In the genomic region with DNA sequence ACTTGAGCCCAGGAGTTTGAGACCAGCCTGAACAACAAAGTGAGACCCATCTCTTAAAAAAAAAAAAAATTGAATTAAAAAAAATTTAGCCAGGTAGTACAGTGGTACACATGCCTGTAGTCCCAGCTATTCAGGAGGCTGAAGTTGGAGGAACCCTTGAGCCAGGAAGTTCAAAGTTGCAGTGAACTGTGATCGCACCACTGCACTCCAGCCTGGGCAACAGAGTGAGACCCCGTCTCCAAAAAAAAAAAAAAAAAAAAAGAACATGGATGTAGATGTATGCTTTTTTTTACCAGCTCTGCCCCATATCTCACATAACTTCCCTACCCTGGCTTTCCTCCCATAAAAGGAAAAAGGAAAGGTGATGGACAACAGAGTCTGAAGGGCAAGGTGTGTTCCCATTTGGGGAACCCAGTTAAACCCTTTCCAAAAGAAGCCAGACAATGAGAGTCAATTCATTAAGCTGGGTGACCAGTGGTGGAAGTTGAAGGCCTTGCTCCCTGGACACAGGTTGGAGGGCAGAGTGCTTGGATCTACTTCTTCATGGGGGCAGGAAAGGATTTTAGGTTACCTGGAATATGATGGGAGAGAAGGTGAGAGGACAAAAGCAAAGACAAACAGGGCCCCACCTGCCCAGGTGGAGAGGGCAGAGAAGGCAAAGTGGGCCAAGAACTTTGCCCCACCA, we compare ENCODE assay signal across 25 cellular contexts. TPM values are rescaled to one million over a fixed set of nuclear protein-coding genes. Genes with fewer than 3 reads are reported as not detected.
DNase-seq lines count a peak whose midpoint lies in the region; ATAC-seq, FAIRE-seq and TF ChIP-seq lines count a peak whose summit lies in the region.
"Had no signal": no experiment of that assay in that cellular context is flagged by ENCODE, and none has a peak within 500 bp of the region (broad histone marks: within the 10 kb centered on the region; RNA-seq: fewer than 3 reads in every experiment).

No MANE protein-coding gene starts in this region.

- no peak overlapping the region for H3K4me3 ChIP-seq in CD4-positive, alpha-beta memory T cell (ENCODE audit: low read length in 2 of 2)
- no peak overlapping the region for H3K4me3 ChIP-seq in osteoblast (ENCODE audit: insufficient read depth, low read length)
- H3K4me3 ChIP-seq in psoas muscle = no peak overlapping the region
- H3K4me3 ChIP-seq: esophagus squamous epithelium, left ventricle myocardium inferior, MG63, tibial nerve had no signal

- FAIRE-seq in GM12892 (lab: Jason Lieb, UNC) = no peak
- FAIRE-seq: GM12891 had no signal

- DNase-seq in activated CD4-positive, alpha-beta T cell treated with anti-CD3 and anti-CD28 coated beads, Interleukin-2, amount 10 ng/mL, durations not matched to agents 24 days and 14 days = no peak
- no peak for DNase-seq in activated CD4-positive, alpha-beta T cell treated with anti-CD3 and anti-CD28 coated beads for 1 hour
- no peak for DNase-seq in CD4-positive, alpha-beta memory T cell
- DNase-seq in activated T-helper 2 cell treated with anti-CD3 and anti-CD28 coated beads, Interferon-gamma antibody, Interleukin-2, Interleukin-4, amounts not matched to agents 10 μg/mL and 5 μg/mL and 100 μg/mL, durations not matched to agents 14 hours and 24 hours and 36 hours (ENCODE audit: low spot score) = no peak
- DNase-seq in osteoblast (ENCODE audit: insufficient read length, low spot score, missing footprints) (peak; percentile 82), psoas muscle (no peak), GM12892 (ENCODE audit: insufficient read length) (no peak)
- DNase-seq: activated CD4-positive, alpha-beta memory T cell treated with anti-CD3 and anti-CD28 coated beads for 36 hours; DMS153; effector CD4-positive, alpha-beta T cell; esophagus squamous epithelium; H9; left ventricle myocardium inferior; MG63; NCI-H1436 treated with DMSO at 0.1 percent for 48 hours; NCI-H2171 treated with DMSO at 0.1 percent for 48 hours; NCI-H69; right cardiac atrium; SHP77; stimulated activated naive CD4-positive, alpha-beta T cell; T-cell had no signal

- H3K27me3 ChIP-seq in CD4-positive, alpha-beta memory T cell (ENCODE audit: insufficient read depth, low read length) = no peaks in the 10 kb centered on the region
- H3K27me3 ChIP-seq in osteoblast (ENCODE audit: insufficient read depth, low read length) = peaks cover 11% of the 10 kb centered on the region
- peaks cover 0 to 19% (median 10%) of the 10 kb centered on the region in 3 donors for H3K27me3 ChIP-seq in psoas muscle (ENCODE audit: insufficient read depth in 3 of 3, low read length in 2 of 3)
- H3K27me3 ChIP-seq: MG63 had no signal

- no peak overlapping the region for H3K27ac Mint-ChIP-seq in activated CD4-positive, alpha-beta T cell treated with anti-CD3 and anti-CD28 coated beads, Interleukin-2, amount 10 ng/mL, durations not matched to agents 24 days and 14 days
- peak overlapping the region in 3 of 7 donors; percentile 13 to 74 (median 70) for H3K27ac Mint-ChIP-seq in CD4-positive, alpha-beta memory T cell
- no peak overlapping the region for H3K27ac Mint-ChIP-seq in activated T-helper 2 cell treated with anti-CD3 and anti-CD28 coated beads, Interferon-gamma antibody, Interleukin-2, Interleukin-4, amounts not matched to agents 10 μg/mL and 5 μg/mL and 100 μg/mL, durations not matched to agents 14 hours and 24 hours and 36 hours
- H3K27ac Mint-ChIP-seq: activated CD4-positive, alpha-beta memory T cell treated with anti-CD3 and anti-CD28 coated beads for 36 hours; H9; T-cell had no signal

- H3K79me2 ChIP-seq in osteoblast (ENCODE audit: insufficient read depth, low read length) = peaks cover 22% of the 10 kb centered on the region

- 86 to 100% (median 94%) methylated on average over 1 to 2 of the region's 2 CpGs for WGBS in psoas muscle, 3 donors

- no peak overlapping the region for H3K27ac ChIP-seq in CD4-positive, alpha-beta memory T cell (ENCODE audit: low read depth, low read length)
- H3K27ac ChIP-seq in osteoblast (ENCODE audit: low read depth, low read length) (no peak overlapping the region), psoas muscle (no peak overlapping the region)
- H3K27ac ChIP-seq: esophagus squamous epithelium, HL-60, left ventricle myocardium inferior, tibial nerve had no signal

- H3K27me3 Mint-ChIP-seq in activated CD4-positive, alpha-beta T cell treated with anti-CD3 and anti-CD28 coated beads, Interleukin-2, amount 10 ng/mL, durations not matched to agents 24 days and 14 days = peaks cover 10% of the 10 kb centered on the region
- H3K27me3 Mint-ChIP-seq in CD4-positive, alpha-beta memory T cell = no peaks in the 10 kb centered on the region
- H3K27me3 Mint-ChIP-seq in activated T-helper 2 cell treated with anti-CD3 and anti-CD28 coated beads, Interferon-gamma antibody, Interleukin-2, Interleukin-4, amounts not matched to agents 10 μg/mL and 5 μg/mL and 100 μg/mL, durations not matched to agents 14 hours and 24 hours and 36 hours (ENCODE audit: low read depth) = no peaks in the 10 kb centered on the region
- H3K27me3 Mint-ChIP-seq: activated CD4-positive, alpha-beta memory T cell treated with anti-CD3 and anti-CD28 coated beads for 36 hours; T-cell had no signal

- H3K36me3 Mint-ChIP-seq in activated CD4-positive, alpha-beta T cell treated with anti-CD3 and anti-CD28 coated beads, Interleukin-2, amount 10 ng/mL, durations not matched to agents 24 days and 14 days (ENCODE audit: low read depth) = peaks cover 28% of the 10 kb centered on the region
- peaks cover 15 to 31% of the 10 kb centered on the region in 2 donors for H3K36me3 Mint-ChIP-seq in CD4-positive, alpha-beta memory T cell
- H3K36me3 Mint-ChIP-seq in activated T-helper 2 cell treated with anti-CD3 and anti-CD28 coated beads, Interferon-gamma antibody, Interleukin-2, Interleukin-4, amounts not matched to agents 10 μg/mL and 5 μg/mL and 100 μg/mL, durations not matched to agents 14 hours and 24 hours and 36 hours (ENCODE audit: low read depth) = peaks cover 29% of the 10 kb centered on the region

- POLR2A ChIA-PET in CD4-positive, alpha-beta memory T cell (lab: Charles Lee; ENCODE audit: partially characterized antibody) = interaction anchor here (1.0 to 1.1 kb wide), 2 partner anchors 34 to 119 kb away, joined by 3 to 4 read pairs; partner anchors contain the start of genes ADAM15 and SLC50A1

- H3K9me3 ChIP-seq in CD4-positive, alpha-beta memory T cell (ENCODE audit: control insufficient read depth in 1 of 2, low read length in 2 of 2) = no peaks in the 10 kb centered on the region
- H3K9me3 ChIP-seq in osteoblast (ENCODE audit: low read depth, low read length) (no peaks in the 10 kb centered on the region), psoas muscle (no peaks in the 10 kb centered on the region)
- H3K9me3 ChIP-seq: esophagus squamous epithelium, left ventricle myocardium inferior, MG63, tibial nerve had no signal

- peaks cover 40% of the 10 kb centered on the region for H3K4me1 ChIP-seq in CD4-positive, alpha-beta memory T cell (ENCODE audit: insufficient read depth, low read length)
- H3K4me1 ChIP-seq in osteoblast (ENCODE audit: insufficient read depth, low read length) (peaks cover 21% of the 10 kb centered on the region), psoas muscle (peaks cover 16% of the 10 kb centered on the region)

- no peaks in the 10 kb centered on the region for H3K9me3 Mint-ChIP-seq in activated CD4-positive, alpha-beta T cell treated with anti-CD3 and anti-CD28 coated beads, Interleukin-2, amount 10 ng/mL, durations not matched to agents 24 days and 14 days
- H3K9me3 Mint-ChIP-seq in CD4-positive, alpha-beta memory T cell = peaks cover 0 to 2% (median 0%) of the 10 kb centered on the region in 8 donors
- no peaks in the 10 kb centered on the region for H3K9me3 Mint-ChIP-seq in activated T-helper 2 cell treated with anti-CD3 and anti-CD28 coated beads, Interferon-gamma antibody, Interleukin-2, Interleukin-4, amounts not matched to agents 10 μg/mL and 5 μg/mL and 100 μg/mL, durations not matched to agents 14 hours and 24 hours and 36 hours
- H3K9me3 Mint-ChIP-seq: activated CD4-positive, alpha-beta memory T cell treated with anti-CD3 and anti-CD28 coated beads for 36 hours; T-cell had no signal

- H3K4me1 Mint-ChIP-seq in activated CD4-positive, alpha-beta T cell treated with anti-CD3 and anti-CD28 coated beads, Interleukin-2, amount 10 ng/mL, durations not matched to agents 24 days and 14 days = peaks cover 44% of the 10 kb centered on the region
- H3K4me1 Mint-ChIP-seq in CD4-positive, alpha-beta memory T cell = peaks cover 31 to 55% (median 44%) of the 10 kb centered on the region in 4 donors
- peaks cover 35% of the 10 kb centered on the region for H3K4me1 Mint-ChIP-seq in activated T-helper 2 cell treated with anti-CD3 and anti-CD28 coated beads, Interferon-gamma antibody, Interleukin-2, Interleukin-4, amounts not matched to agents 10 μg/mL and 5 μg/mL and 100 μg/mL, durations not matched to agents 14 hours and 24 hours and 36 hours (ENCODE audit: low read depth)

- peak overlapping the region; percentile 55 for H3K4me3 Mint-ChIP-seq in activated CD4-positive, alpha-beta T cell treated with anti-CD3 and anti-CD28 coated beads, Interleukin-2, amount 10 ng/mL, durations not matched to agents 24 days and 14 days
- H3K4me3 Mint-ChIP-seq in CD4-positive, alpha-beta memory T cell = peak overlapping the region in 5 of 8 donors; percentile 9 to 54 (median 36)
- peak overlapping the region; percentile 54 for H3K4me3 Mint-ChIP-seq in activated T-helper 2 cell treated with anti-CD3 and anti-CD28 coated beads, Interferon-gamma antibody, Interleukin-2, Interleukin-4, amounts not matched to agents 10 μg/mL and 5 μg/mL and 100 μg/mL, durations not matched to agents 14 hours and 24 hours and 36 hours (ENCODE audit: low read depth)
- H3K4me3 Mint-ChIP-seq: activated CD4-positive, alpha-beta memory T cell treated with anti-CD3 and anti-CD28 coated beads for 36 hours had no signal

- H3K4me2 ChIP-seq in osteoblast (ENCODE audit: insufficient read depth, low read length) = no peak overlapping the region

- no peak overlapping the region for H2AFZ ChIP-seq in osteoblast (ENCODE audit: low read length)

- peaks cover 14% of the 10 kb centered on the region for H4K20me1 ChIP-seq in osteoblast (ENCODE audit: insufficient read depth, low read length)

- CTCF ChIA-PET in CD4-positive, alpha-beta memory T cell (lab: Charles Lee; ENCODE audit: partially characterized antibody) = interaction anchor here (1.1 to 12.5 kb wide), 4 partner anchors 23 to 85 kb away, joined by 3 to 229 read pairs (median 74); no protein-coding TSS in a partner anchor

- no peak for TF ChIP-seq CTCF in osteoblast (IDR thresholded peaks at IDR 0.05; ENCODE audit: extremely low read depth, low read depth, low read length)
- no peak for TF ChIP-seq CTCF in psoas muscle (IDR thresholded peaks at IDR 0.05)

- ATAC-seq in HG02885 (IDR thresholded peaks at IDR 0.05; ENCODE audit: poor library complexity, unreplicated experiment) = no peak
- ATAC-seq in psoas muscle = no peak
- ATAC-seq: right cardiac atrium, T-cell had no signal

- no peak for TF ChIP-seq POLR2A in GM12892 (IDR thresholded peaks at IDR 0.05; ENCODE audit: low read depth, low read length)

- peaks cover 18% of the 10 kb centered on the region for H3K36me3 ChIP-seq in CD4-positive, alpha-beta memory T cell (ENCODE audit: insufficient read depth, low read length)
- peaks cover 26% of the 10 kb centered on the region for H3K36me3 ChIP-seq in osteoblast (ENCODE audit: insufficient read depth, low read length)
- H3K36me3 ChIP-seq in psoas muscle (ENCODE audit: insufficient read depth in 1 of 2, low read depth in 1 of 2) = peaks cover 0 to 27% of the 10 kb centered on the region in 2 donors

- intact Hi-C loops in activated CD4-positive, alpha-beta T cell treated with anti-CD3 and anti-CD28 coated beads, Interleukin-2, amount 10 ng/mL, durations not matched to agents 24 days and 14 days (cut with micrococcal nuclease) = loop anchor here (5.0 kb wide), 1 partner anchor 152 kb away; the partner anchor contains the start of gene RUSC1
- intact Hi-C loops in CD4-positive, alpha-beta memory T cell (cut with micrococcal nuclease) = loop anchor here (5.0 to 10.0 kb wide), 3 partner anchors 37 to 155 kb away; partner anchors contain the start of genes MTX1, RUSC1 and THBS3
- intact Hi-C loops in activated T-helper 2 cell treated with anti-CD3 and anti-CD28 coated beads, Interferon-gamma antibody, Interleukin-2, Interleukin-4, amounts not matched to agents 10 μg/mL and 5 μg/mL and 100 μg/mL, durations not matched to agents 14 hours and 24 hours and 36 hours (cut with micrococcal nuclease) = no loop called here
- intact Hi-C loops in psoas muscle (cut with DNase I) = no loop called here

RNA-seq across cellular contexts. Expression of gene KRTCAP2, which starts 2.9 kb away (rescaled TPM):
- 244 and 245 TPM in 2 replicates for total RNA-seq in activated CD4-positive, alpha-beta T cell treated with anti-CD3 and anti-CD28 coated beads, Interleukin-2, amount 10 ng/mL, durations not matched to agents 24 days and 14 days
- total RNA-seq in CD4-positive, alpha-beta memory T cell = 100 to 1,000 TPM; 173 to 180 TPM
- 100 to 1,000 TPM; 469 to 488 TPM for polyA plus RNA-seq in CD4-positive, alpha-beta memory T cell
- total RNA-seq in activated T-helper 2 cell treated with anti-CD3 and anti-CD28 coated beads, Interferon-gamma antibody, Interleukin-2, Interleukin-4, amounts not matched to agents 10 μg/mL and 5 μg/mL and 100 μg/mL, durations not matched to agents 14 hours and 24 hours and 36 hours = 237 and 247 TPM in 2 replicates
- total RNA-seq in osteoblast (112 and 117 TPM in 2 replicates), psoas muscle (100 to 1,000 TPM; 115 to 152 (median 118) TPM)
- 100 to 1,000 TPM; 137 to 171 (median 149) TPM for polyA plus RNA-seq in psoas muscle
- polyA plus RNA-seq in GM12892 (2012; ENCODE audit: missing spikeins) = 92.9 TPM

RNA-seq across cellular contexts. Expression of gene TRIM46, which starts 3.4 kb away (rescaled TPM):
- total RNA-seq in activated CD4-positive, alpha-beta T cell treated with anti-CD3 and anti-CD28 coated beads, Interleukin-2, amount 10 ng/mL, durations not matched to agents 24 days and 14 days = 9.4 and 10.7 TPM in 2 replicates
- 1 to 10 TPM; 8.4 to 8.5 TPM for total RNA-seq in CD4-positive, alpha-beta memory T cell
- 1 to 10 TPM; 1.6 to 3.6 TPM for polyA plus RNA-seq in CD4-positive, alpha-beta memory T cell
- 10.7 and 11.5 TPM in 2 replicates for total RNA-seq in activated T-helper 2 cell treated with anti-CD3 and anti-CD28 coated beads, Interferon-gamma antibody, Interleukin-2, Interleukin-4, amounts not matched to agents 10 μg/mL and 5 μg/mL and 100 μg/mL, durations not matched to agents 14 hours and 24 hours and 36 hours
- total RNA-seq in osteoblast = 3.2 and 3.3 TPM in 2 replicates
- under 1 TPM in 2 of 4 donors, not detected in 2; 0.15 to 0.16 TPM for total RNA-seq in psoas muscle
- under 1 TPM in 2 of 3 donors, not detected in 1; 0.03 TPM for polyA plus RNA-seq in psoas muscle
- 1.1 TPM for polyA plus RNA-seq in GM12892 (2012; ENCODE audit: missing spikeins)

RNA-seq across cellular contexts. Expression of gene DPM3, which starts 29.9 kb away (rescaled TPM):
- 34.5 and 37.2 TPM in 2 replicates for total RNA-seq in activated CD4-positive, alpha-beta T cell treated with anti-CD3 and anti-CD28 coated beads, Interleukin-2, amount 10 ng/mL, durations not matched to agents 24 days and 14 days
- 10 to 100 TPM; 51.6 to 53.6 TPM for total RNA-seq in CD4-positive, alpha-beta memory T cell
- 100 to 1,000 TPM; 101 to 119 TPM for polyA plus RNA-seq in CD4-positive, alpha-beta memory T cell
- 49.0 and 51.0 TPM in 2 replicates for total RNA-seq in activated T-helper 2 cell treated with anti-CD3 and anti-CD28 coated beads, Interferon-gamma antibody, Interleukin-2, Interleukin-4, amounts not matched to agents 10 μg/mL and 5 μg/mL and 100 μg/mL, durations not matched to agents 14 hours and 24 hours and 36 hours
- 15.9 and 34.4 TPM in 2 replicates for total RNA-seq in osteoblast
- total RNA-seq in psoas muscle = 10 to 100 TPM; 47.0 to 54.5 (median 50.0) TPM
- polyA plus RNA-seq in psoas muscle = 100 to 1,000 TPM; 110 to 123 (median 122) TPM
- polyA plus RNA-seq in GM12892 (2012; ENCODE audit: missing spikeins) = 19.6 TPM

RNA-seq across cellular contexts. Expression of gene SLC50A1, which starts 34.6 kb away (rescaled TPM):
- 46.2 and 46.3 TPM in 2 replicates for total RNA-seq in activated CD4-positive, alpha-beta T cell treated with anti-CD3 and anti-CD28 coated beads, Interleukin-2, amount 10 ng/mL, durations not matched to agents 24 days and 14 days
- total RNA-seq in CD4-positive, alpha-beta memory T cell = 10 to 100 TPM; 20.1 to 22.8 TPM
- 10 to 100 TPM; 50.3 to 91.7 TPM for polyA plus RNA-seq in CD4-positive, alpha-beta memory T cell
- 56.9 and 58.0 TPM in 2 replicates for total RNA-seq in activated T-helper 2 cell treated with anti-CD3 and anti-CD28 coated beads, Interferon-gamma antibody, Interleukin-2, Interleukin-4, amounts not matched to agents 10 μg/mL and 5 μg/mL and 100 μg/mL, durations not matched to agents 14 hours and 24 hours and 36 hours
- total RNA-seq in osteoblast = 34.5 and 38.0 TPM in 2 replicates
- total RNA-seq in psoas muscle = 1 to 10 TPM; 6.7 to 8.4 (median 7.8) TPM
- 10 to 100 TPM in 2 of 3 donors, 1 to 10 TPM in 1; 7.5 to 16.2 (median 10.8) TPM for polyA plus RNA-seq in psoas muscle
- polyA plus RNA-seq in GM12892 (2012; ENCODE audit: missing spikeins) = 44.4 TPM

RNA-seq across cellular contexts. Expression of gene THBS3, which starts 37.5 kb away (rescaled TPM):
- total RNA-seq in activated CD4-positive, alpha-beta T cell treated with anti-CD3 and anti-CD28 coated beads, Interleukin-2, amount 10 ng/mL, durations not matched to agents 24 days and 14 days = 10.5 and 10.6 TPM in 2 replicates
- 10 to 100 TPM; 30.9 to 33.5 TPM for total RNA-seq in CD4-positive, alpha-beta memory T cell
- polyA plus RNA-seq in CD4-positive, alpha-beta memory T cell = 1 to 10 TPM; 6.1 to 6.7 TPM
- total RNA-seq in activated T-helper 2 cell treated with anti-CD3 and anti-CD28 coated beads, Interferon-gamma antibody, Interleukin-2, Interleukin-4, amounts not matched to agents 10 μg/mL and 5 μg/mL and 100 μg/mL, durations not matched to agents 14 hours and 24 hours and 36 hours = 10.4 and 13.1 TPM in 2 replicates
- total RNA-seq in osteoblast (61.9 and 66.6 TPM in 2 replicates), psoas muscle (1 to 10 TPM; 3.1 to 8.1 (median 4.5) TPM)
- polyA plus RNA-seq in psoas muscle = 1 to 10 TPM; 2.8 to 3.5 (median 2.8) TPM
- polyA plus RNA-seq in GM12892 (2012; ENCODE audit: missing spikeins) = 7.3 TPM

Comparison
In these comparisons a context has a peak if more than half of its experiments do, and no peak if none do; other contexts are left out.
1. intact Hi-C loops: an anchor here in activated CD4-positive, alpha-beta T cell treated with anti-CD3 and anti-CD28 coated beads, Interleukin-2, amount 10 ng/mL, durations not matched to agents 24 days and 14 days (5.0 kb wide) and CD4-positive, alpha-beta memory T cell (5.0 to 10.0 kb wide); none called in activated T-helper 2 cell treated with anti-CD3 and anti-CD28 coated beads, Interferon-gamma antibody, Interleukin-2, Interleukin-4, amounts not matched to agents 10 μg/mL and 5 μg/mL and 100 μg/mL, durations not matched to agents 14 hours and 24 hours and 36 hours and psoas muscle.